8 cellular contexts compared by ENCODE assay signal in genomic region chr1:18681423-18681835, GRCh38. TPM values are rescaled to one million over a fixed set of nuclear protein-coding genes. Genes with fewer than 3 reads are reported as not detected.
A peak's percentile ranks its signal among the peaks of the same experiment; 100 is the strongest.
DNase-seq lines count a peak whose midpoint lies in the region; ATAC-seq and TF ChIP-seq lines count a peak whose summit lies in the region.

No MANE protein-coding gene starts in this region.

- no peak for ATAC-seq in activated CD8-positive, alpha-beta T cell treated with anti-CD3 and anti-CD28 coated beads for 36 hours
- ATAC-seq in left lung (peak; percentile 90), GM21723 (IDR thresholded peaks at IDR 0.05; ENCODE audit: unreplicated experiment) (no peak)

- CTCF ChIA-PET in activated CD8-positive, alpha-beta T cell treated with anti-CD3 and anti-CD28 coated beads for 36 hours (lab: Charles Lee): interaction anchor here (0.7 to 7.8 kb wide), 8 partner anchors 13 to 1106 kb away, joined by 3 to 73 read pairs (median 4); no protein-coding TSS in a partner anchor

- H3K36me3 Mint-ChIP-seq in activated CD8-positive, alpha-beta T cell treated with anti-CD3 and anti-CD28 coated beads for 36 hours (ENCODE audit: low read depth): no peaks in the 10 kb centered on the region

- POLR2A ChIA-PET in activated CD8-positive, alpha-beta T cell treated with anti-CD3 and anti-CD28 coated beads for 36 hours (lab: Charles Lee): no interaction called here

- no peaks in the 10 kb centered on the region for H3K9me3 ChIP-seq in left lung

- H3K27ac ChIP-seq in 22Rv1: no peak overlapping the region
- H3K27ac ChIP-seq in left lung: no peak overlapping the region

- DNase-seq in EH (ENCODE audit: low read depth) (peak; percentile 45), NCI-H1105 (lab: John Stamatoyannopoulos, UW) (peak; percentile 24), left lung (no peak), NCI-H146 (lab: John Stamatoyannopoulos, UW) (no peak)
- peak; percentile 11 for DNase-seq in activated CD8-positive, alpha-beta T cell treated with anti-CD3 and anti-CD28 coated beads for 36 hours
- DNase-seq in activated CD8-positive, alpha-beta memory T cell treated with anti-CD3 and anti-CD28 coated beads, Interleukin-2, amount 50 U/mL, for 48 hours: no peak

- peaks cover 0 to 75% of the 10 kb centered on the region in 2 donors for H3K27me3 ChIP-seq in left lung

- H3K36me3 ChIP-seq in left lung: no peaks in the 10 kb centered on the region

- H3K27ac Mint-ChIP-seq in activated CD8-positive, alpha-beta T cell treated with anti-CD3 and anti-CD28 coated beads for 36 hours: no peak overlapping the region

- no peak overlapping the region for H3K4me3 ChIP-seq in left lung

- H3K4me1 ChIP-seq in left lung: no peaks in the 10 kb centered on the region

- H3K27me3 Mint-ChIP-seq in activated CD8-positive, alpha-beta T cell treated with anti-CD3 and anti-CD28 coated beads for 36 hours: peaks cover 3% of the 10 kb centered on the region

- no peak overlapping the region for H3K4me3 Mint-ChIP-seq in activated CD8-positive, alpha-beta T cell treated with anti-CD3 and anti-CD28 coated beads for 36 hours

- no peaks in the 10 kb centered on the region for H3K9me3 Mint-ChIP-seq in activated CD8-positive, alpha-beta T cell treated with anti-CD3 and anti-CD28 coated beads for 36 hours

- peaks cover 3% of the 10 kb centered on the region for H3K4me1 Mint-ChIP-seq in activated CD8-positive, alpha-beta T cell treated with anti-CD3 and anti-CD28 coated beads for 36 hours (ENCODE audit: low read depth)

- TF ChIP-seq CTCF in 22Rv1 (IDR thresholded peaks at IDR 0.05) (peak; percentile 76), left lung (IDR thresholded peaks at IDR 0.05) (peak; percentile 48 to 66)
- peak; percentile 81 for TF ChIP-seq CTCF in activated CD8-positive, alpha-beta T cell treated with anti-CD3 and anti-CD28 coated beads for 36 hours (IDR thresholded peaks at IDR 0.05)

- intact Hi-C loops in activated CD8-positive, alpha-beta T cell treated with anti-CD3 and anti-CD28 coated beads for 36 hours (cut with micrococcal nuclease): loop anchor here (5.0 kb wide), 1 partner anchor 84 kb away; no protein-coding TSS in a partner anchor
- intact Hi-C loops in left lung (cut with DNase I): no loop called here

RNA-seq across cellular contexts. Expression of gene PAX7, which starts 50.8 kb away (rescaled TPM):
- total RNA-seq in activated CD8-positive, alpha-beta T cell treated with anti-CD3 and anti-CD28 coated beads for 36 hours: not detected
- not detected for total RNA-seq in left lung

Comparison
In these comparisons a context has a peak if more than half of its experiments do, and no peak if none do; other contexts are left out.
1. DNase-seq: peak in EH (single experiment), NCI-H1105 (single experiment) and activated CD8-positive, alpha-beta T cell treated with anti-CD3 and anti-CD28 coated beads for 36 hours (single experiment); none in left lung (0 of 2), activated CD8-positive, alpha-beta memory T cell treated with anti-CD3 and anti-CD28 coated beads, Interleukin-2, amount 50 U/mL, for 48 hours (single experiment) and NCI-H146 (single experiment).
2. Peak in every context shown above with its lines, with median percentiles within 50 percentile points of each other: CTCF ChIP-seq.